In the genomic region with DNA sequence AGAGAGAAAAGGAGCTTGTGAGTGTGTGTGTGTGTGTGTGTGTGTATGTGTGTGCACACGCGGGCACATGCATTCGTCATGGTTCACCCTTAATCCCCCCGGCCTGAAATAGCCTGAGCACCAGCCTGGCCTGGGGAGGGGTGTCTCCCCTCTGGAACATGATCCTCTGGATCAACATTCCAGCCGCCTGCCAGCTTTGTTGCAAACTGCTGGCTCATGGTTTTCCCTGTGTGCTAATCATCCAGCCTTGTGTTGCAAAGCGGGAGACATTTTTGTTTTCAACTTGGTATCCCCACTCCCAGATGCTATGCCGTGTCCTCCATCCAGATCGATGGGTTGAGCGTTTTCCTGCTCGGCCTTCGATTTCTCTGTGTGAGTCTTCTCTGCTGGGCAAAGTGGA, we compare ENCODE assay signal across 16 cellular contexts.
DNase-seq lines count a peak whose midpoint lies in the region; ATAC-seq, FAIRE-seq and TF ChIP-seq lines count a peak whose summit lies in the region.
"Had no signal": no experiment of that assay in that cellular context is flagged by ENCODE, and none has a peak within 500 bp of the region (broad histone marks: within the 10 kb centered on the region; RNA-seq: fewer than 3 reads in every experiment).

No MANE protein-coding gene starts in this region.

- TF ChIP-seq POLR2A in H1 (IDR thresholded peaks at IDR 0.05; ENCODE audit: control extremely low read depth in 1 of 2, low read depth in 2 of 2, low read length in 2 of 2), result no peak

- POLR2A ChIA-PET in H1 (lab: Charles Lee; ENCODE audit: partially characterized antibody), result interaction anchor here (0.9 kb wide), 1 partner anchor 290 kb away, joined by 3 read pairs; the partner anchor contains the start of gene TMEM218

- no peaks in the 10 kb centered on the region for H4K20me1 ChIP-seq in H1 (replicated peaks in 1 of 2; ENCODE audit: control insufficient read depth in 1 of 2, insufficient read depth in 2 of 2, low read length in 2 of 2)

- H3K23me2 ChIP-seq in H1 (ENCODE audit: low read depth, low read length), result no peaks in the 10 kb centered on the region

- no peaks in the 10 kb centered on the region for H3K79me2 ChIP-seq in H1 (ENCODE audit: control insufficient read depth in 1 of 2, insufficient read depth in 2 of 2, low read length in 2 of 2)

- H2BK120ac ChIP-seq in H1 (replicated peaks; ENCODE audit: low read depth, low read length), result no peak overlapping the region
- no peak overlapping the region for H2BK120ac ChIP-seq in mesenchymal stem cell (ENCODE audit: low read depth, low read length)

- H2BK12ac ChIP-seq in H1 (ENCODE audit: low read depth, low read length) (peak overlapping the region; percentile 69), mesenchymal stem cell (ENCODE audit: low read length in 2 of 2) (no peak overlapping the region)

- FAIRE-seq in H1 (lab: Jason Lieb, UNC), result peak; percentile 79
- FAIRE-seq: urothelium cell line had no signal

- no peak for ATAC-seq in GM19351 (IDR thresholded peaks at IDR 0.05; ENCODE audit: unreplicated experiment)
- ATAC-seq: stimulated activated effector memory CD8-positive, alpha-beta T cell treated with anti-CD3 and anti-CD28 coated beads, Interleukin-12 subunit alpha, Interleukin-12 subunit beta, amount 100 ng/mL, for 72 hours had no signal

- peaks cover 6% of the 10 kb centered on the region for H3K36me3 Mint-ChIP-seq in type B pancreatic cell
- H3K36me3 Mint-ChIP-seq: activated naive CD4-positive, alpha-beta T cell treated with anti-CD3 and anti-CD28 coated beads, Interleukin-2, amount 50 U/mL, for 24 hours; stimulated activated effector memory CD8-positive, alpha-beta T cell treated with anti-CD3 and anti-CD28 coated beads, Interleukin-12 subunit alpha, Interleukin-12 subunit beta, amount 100 ng/mL, for 72 hours had no signal

- H3K4me3 ChIP-seq in NT2/D1 (ENCODE audit: insufficient read length, low read depth) (no peak overlapping the region), H1 (ENCODE audit: extremely low read depth in 1 of 4, insufficient read depth in 2 of 4, low read depth in 3 of 4, low read length in 4 of 4) (no peak overlapping the region; a peak in 1 of 8 replicates), mesenchymal stem cell (ENCODE audit: insufficient read depth in 1 of 2, low read depth in 1 of 2, low read length in 2 of 2) (no peak overlapping the region)
- H3K4me3 ChIP-seq: coronary artery had no signal

- H3K4me3 Mint-ChIP-seq in type B pancreatic cell, result no peak overlapping the region
- H3K4me3 Mint-ChIP-seq: activated naive CD4-positive, alpha-beta T cell treated with anti-CD3 and anti-CD28 coated beads, Interleukin-2, amount 50 U/mL, for 24 hours; stimulated activated effector memory CD8-positive, alpha-beta T cell treated with anti-CD3 and anti-CD28 coated beads, Interleukin-12 subunit alpha, Interleukin-12 subunit beta, amount 100 ng/mL, for 72 hours had no signal

- peak overlapping the region; percentile 38; the same call in 1 of the 2 replicates for H3K27ac ChIP-seq in H1 (ENCODE audit: low read depth, low read length)
- H3K27ac ChIP-seq in mesenchymal stem cell (ENCODE audit: low read length, poor library complexity, severe bottlenecking), result no peak overlapping the region
- no peak overlapping the region for H3K27ac ChIP-seq in substantia nigra (ENCODE audit: low read depth, low read length, poor library complexity, severe bottlenecking)
- H3K27ac ChIP-seq: coronary artery had no signal

- DNase-seq in NT2/D1 (ENCODE audit: low read depth, low spot score), result peak; percentile 71
- DNase-seq in H1 (ENCODE audit: low read depth in 1 of 2, low spot score in 2 of 2), result no peak
- DNase-seq in mesenchymal stem cell, result peak; percentile 16
- DNase-seq in type B pancreatic cell (ENCODE audit: extremely low spot score, unreplicated experiment), result no peak
- DNase-seq in GM13977 (ENCODE audit: low spot score), result no peak
- no peak for DNase-seq in substantia nigra (lab: John Stamatoyannopoulos, UW)
- DNase-seq: activated CD4-positive, CD25-positive, alpha-beta regulatory T cell; activated CD8-positive, alpha-beta memory T cell treated with anti-CD3 and anti-CD28 coated beads, Interleukin-2, amount 50 U/mL, for 4 hours; C1 segment of cervical spinal cord; NCI-H1092 treated with DMSO at 0.1 percent for 48 hours; stimulated activated CD4-positive, alpha-beta T cell treated with anti-CD3 and anti-CD28 coated beads, Interleukin-4, amount 100 ng/mL, for 4 hours had no signal

- H3K4me2 ChIP-seq in H1 (ENCODE audit: insufficient read depth in 1 of 2, low read depth in 2 of 2, low read length in 2 of 2) (peak overlapping the region in 1 of 2 experiments; percentile 20; a peak in 2 of 4 replicates), mesenchymal stem cell (ENCODE audit: low read length, poor library complexity, severe bottlenecking) (no peak overlapping the region)

- H3K9ac ChIP-seq in NT2/D1 (ENCODE audit: insufficient read length, low read depth) (no peak overlapping the region), H1 (replicated peaks in 1 of 4; ENCODE audit: extremely low read depth in 1 of 4, low read depth in 3 of 4, low read length in 3 of 4) (no peak overlapping the region), mesenchymal stem cell (ENCODE audit: low read length) (no peak overlapping the region)

- H3K18ac ChIP-seq in H1 (ENCODE audit: extremely low read depth, low read length), result peak overlapping the region; percentile 95
- no peak overlapping the region for H3K18ac ChIP-seq in mesenchymal stem cell (ENCODE audit: low read depth in 1 of 2, low read length in 2 of 2)

- TF ChIP-seq CTCF in H1 (IDR thresholded peaks at IDR 0.05; ENCODE audit: control extremely low read depth in 1 of 3, insufficient read depth in 1 of 3, low read depth in 1 of 3, low read length in 3 of 3), result no peak
- TF ChIP-seq CTCF in type B pancreatic cell (conservative IDR thresholded peaks at IDR 0.05), result no peak
- TF ChIP-seq CTCF in GM13977 (IDR thresholded peaks at IDR 0.05; ENCODE audit: extremely low read depth, insufficient read depth, missing control alignments), result no peak

- H3K27me3 ChIP-seq in NT2/D1 (ENCODE audit: insufficient read depth, insufficient read length) (no peaks in the 10 kb centered on the region), H1 (replicated peaks in 1 of 4; ENCODE audit: control insufficient read depth in 3 of 4, extremely low read depth in 1 of 4, insufficient read depth in 3 of 4, low read length in 3 of 4) (peaks cover 0 to 4% (median under 1%) of the 10 kb centered on the region in 4 experiments; a peak in 3 of 7 replicates), mesenchymal stem cell (ENCODE audit: control insufficient read depth in 1 of 2, insufficient read depth in 1 of 2, low read length in 2 of 2) (peaks cover 0 to 68% of the 10 kb centered on the region in 2 experiments)

- H3K27me3 Mint-ChIP-seq in type B pancreatic cell, result peaks cover 47% of the 10 kb centered on the region

- H3K14ac ChIP-seq in H1 (ENCODE audit: insufficient read length) (no peak overlapping the region), mesenchymal stem cell (ENCODE audit: low read length in 2 of 2) (no peak overlapping the region)

- H3K36me3 ChIP-seq in NT2/D1 (ENCODE audit: insufficient read depth, insufficient read length, low read length) (peaks cover 13% of the 10 kb centered on the region), H1 (ENCODE audit: control insufficient read depth in 2 of 4, insufficient read depth in 4 of 4, low read length in 3 of 4) (no peaks in the 10 kb centered on the region), mesenchymal stem cell (ENCODE audit: control insufficient read depth in 1 of 2, insufficient read depth in 2 of 2, low read depth in 1 of 2, low read length in 2 of 2) (peaks cover 0 to 76% of the 10 kb centered on the region in 2 experiments)

- no peak for TF ChIP-seq RAD21 in H1 (IDR thresholded peaks at IDR 0.05 in 1 of 2, conservative IDR thresholded peaks at IDR 0.05 in 1 of 2; ENCODE audit: low read depth in 2 of 2, low read length in 2 of 2)

- H3K9me3 ChIP-seq in NT2/D1 (ENCODE audit: insufficient read depth, low read length) (no peaks in the 10 kb centered on the region), H1 (ENCODE audit: insufficient read depth in 2 of 2, low read depth in 1 of 2, low read length in 1 of 2) (no peaks in the 10 kb centered on the region), mesenchymal stem cell (ENCODE audit: control insufficient read depth, low read length) (no peaks in the 10 kb centered on the region)

- no peak overlapping the region for H3K56ac ChIP-seq in H1 (replicated peaks; ENCODE audit: insufficient read length, low read depth, low read length)

- H3K79me1 ChIP-seq in H1 (ENCODE audit: low read depth, low read length) (no peaks in the 10 kb centered on the region), mesenchymal stem cell (replicated peaks; ENCODE audit: low read length, poor library complexity, severe bottlenecking) (peaks cover 1% of the 10 kb centered on the region)

- H2BK5ac ChIP-seq in H1 (ENCODE audit: low read depth, low read length) (peak overlapping the region; percentile 26; the same call in 1 of the 2 replicates), mesenchymal stem cell (ENCODE audit: low read depth, low read length, poor library complexity, severe bottlenecking) (no peak overlapping the region)

- H2AK5ac ChIP-seq in H1 (ENCODE audit: low read depth, low read length), result no peak overlapping the region; the same call in 1 of the 2 replicates
- no peak overlapping the region for H2AK5ac ChIP-seq in mesenchymal stem cell (ENCODE audit: low read length, severe bottlenecking)

- H4K5ac ChIP-seq in H1 (ENCODE audit: insufficient read length, low read depth, low read length), result no peak overlapping the region

- TF ChIP-seq EP300 in H1 (IDR thresholded peaks at IDR 0.05; ENCODE audit: borderline replicate concordance in 1 of 2, low read depth in 2 of 2, low read length in 2 of 2), result no peak

- CTCF ChIA-PET in H1 (lab: Charles Lee; ENCODE audit: partially characterized antibody), result interaction anchor here (0.6 to 8.2 kb wide), 10 partner anchors 16 to 327 kb away, joined by 3 to 223 read pairs (median 5); no protein-coding TSS in a partner anchor

- in situ Hi-C loops in GM13977 (cut with MboI; ENCODE audit: low pct_unique_long_range_greater_than_20kb, low sequenced_read_pairs, unreplicated experiment), result no loop called here

- H3K9me3 Mint-ChIP-seq in type B pancreatic cell, result no peaks in the 10 kb centered on the region
- H3K9me3 Mint-ChIP-seq: activated naive CD4-positive, alpha-beta T cell treated with anti-CD3 and anti-CD28 coated beads, Interleukin-2, amount 50 U/mL, for 24 hours; stimulated activated effector memory CD8-positive, alpha-beta T cell treated with anti-CD3 and anti-CD28 coated beads, Interleukin-12 subunit alpha, Interleukin-12 subunit beta, amount 100 ng/mL, for 72 hours had no signal

- H3K23ac ChIP-seq in H1 (ENCODE audit: insufficient read length), result no peak overlapping the region
- H3K23ac ChIP-seq in mesenchymal stem cell (ENCODE audit: low read length in 2 of 2), result no peak overlapping the region

- 73% methylated on average over 11 of the region's 11 CpGs; no CpG with 5 or more reads in 1 of the 2 experiments for WGBS in H1 (ENCODE audit: extremely low coverage in 1 of 2, insufficient coverage in 1 of 2, insufficient read length in 1 of 2, insufficient replicate concordance in 2 of 2, low coverage in 1 of 2, low lambda C conversion rate in 2 of 2, missing lambda C conversion rate in 1 of 2), 2 experiments
- 93% methylated on average over 9 of the region's 11 CpGs for WGBS in mesenchymal stem cell

- H2AFZ ChIP-seq in H1 (ENCODE audit: low read length) (peak overlapping the region; percentile 12; the same call in 1 of the 2 replicates), mesenchymal stem cell (ENCODE audit: low read depth, low read length) (no peak overlapping the region)

- H4K8ac ChIP-seq in H1 (ENCODE audit: extremely low read depth, insufficient read depth, low read length) (no peak overlapping the region), mesenchymal stem cell (ENCODE audit: low read length) (no peak overlapping the region)

- H3K4me1 Mint-ChIP-seq in type B pancreatic cell (ENCODE audit: unreplicated experiment), result peaks cover 29% of the 10 kb centered on the region

- peak overlapping the region; percentile 83 for H2BK20ac ChIP-seq in H1 (ENCODE audit: low read length)

- H4K91ac ChIP-seq in H1 (replicated peaks; ENCODE audit: insufficient read length, low read length) (peak overlapping the region; percentile 31), mesenchymal stem cell (ENCODE audit: low read length) (no peak overlapping the region)

- H3K27ac Mint-ChIP-seq in type B pancreatic cell, result peak overlapping the region; percentile 31
- H3K27ac Mint-ChIP-seq: activated naive CD4-positive, alpha-beta T cell treated with anti-CD3 and anti-CD28 coated beads, Interleukin-2, amount 50 U/mL, for 24 hours; stimulated activated effector memory CD8-positive, alpha-beta T cell treated with anti-CD3 and anti-CD28 coated beads, Interleukin-12 subunit alpha, Interleukin-12 subunit beta, amount 100 ng/mL, for 72 hours had no signal

- peak overlapping the region; percentile 17 for H3K4ac ChIP-seq in H1 (replicated peaks; ENCODE audit: insufficient read length, low read depth, low read length)
- H3K4ac ChIP-seq in mesenchymal stem cell (ENCODE audit: low read depth in 1 of 2, low read length in 2 of 2), result no peak overlapping the region

- H3K4me1 ChIP-seq in NT2/D1 (ENCODE audit: insufficient read depth, insufficient read length), result peaks cover 25% of the 10 kb centered on the region
- H3K4me1 ChIP-seq in H1 (replicated peaks in 1 of 4; ENCODE audit: control insufficient read depth in 3 of 4, insufficient read depth in 4 of 4, low read length in 3 of 4), result peaks cover 12 to 29% (median 17%) of the 10 kb centered on the region in 4 experiments
- peaks cover 16% of the 10 kb centered on the region for H3K4me1 ChIP-seq in mesenchymal stem cell (ENCODE audit: control insufficient read depth, insufficient read depth, low read depth, low read length)

- H2BK15ac ChIP-seq in H1 (ENCODE audit: low read length), result peak overlapping the region; percentile 33; the same call in 1 of the 2 replicates
- H2BK15ac ChIP-seq in mesenchymal stem cell (ENCODE audit: low read depth, poor library complexity, severe bottlenecking), result no peak overlapping the region

Comparison
In these comparisons a context has a peak if more than half of its experiments do, and no peak if none do; other contexts are left out.
1. DNase-seq: peak in NT2/D1 (single experiment) and mesenchymal stem cell (single experiment); none in H1 (0 of 2), type B pancreatic cell (single experiment), GM13977 (single experiment) and substantia nigra (0 of 49).